ENCODE assay signal across 10 cellular contexts in the genomic region with DNA sequence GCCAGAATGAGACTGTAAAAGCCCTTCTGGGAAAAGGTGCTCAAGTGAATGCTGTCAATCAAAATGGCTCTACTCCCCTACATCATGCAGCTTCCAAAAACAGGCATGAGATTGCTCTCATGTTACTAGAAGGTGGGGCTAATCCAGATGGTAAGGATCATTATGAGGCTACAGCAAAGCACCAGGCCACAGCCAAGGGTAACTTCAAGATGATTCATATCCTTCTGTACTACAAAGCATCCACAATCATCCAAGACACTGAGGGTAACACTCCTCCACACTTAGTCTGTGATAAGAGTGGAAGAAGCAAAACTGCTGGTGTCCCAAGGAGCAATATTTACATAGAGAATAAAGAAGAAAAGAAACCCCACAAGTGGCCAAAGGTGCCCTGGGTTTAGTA. TPM values are rescaled to one million over a fixed set of nuclear protein-coding genes. Genes with fewer than 3 reads are reported as not detected.
A peak's percentile ranks its signal among the peaks of the same experiment; 100 is the strongest.
DNase-seq lines count a peak whose midpoint lies in the region; ATAC-seq, FAIRE-seq and TF ChIP-seq lines count a peak whose summit lies in the region.
"Had no signal": no experiment of that assay in that cellular context is flagged by ENCODE, and none has a peak within 500 bp of the region (broad histone marks: within the 10 kb centered on the region; RNA-seq: fewer than 3 reads in every experiment).

No MANE protein-coding gene starts in this region.

- H3K79me2 ChIP-seq in GM12878 (ENCODE audit: control insufficient read depth, insufficient read depth, low read length) (peaks cover 99% of the 10 kb centered on the region), osteoblast (ENCODE audit: insufficient read depth, low read length) (peaks cover 100% of the 10 kb centered on the region)

- DNase-seq in NCI-H2107 treated with DMSO at 0.1 percent for 48 hours (lab: John Stamatoyannopoulos, UW; ENCODE audit: unreplicated experiment) (peak; percentile 43), NCI-H2107 (lab: John Stamatoyannopoulos, UW) (no peak), MV-4-11 (lab: John Stamatoyannopoulos, UW) (peak; percentile 52), GM12878 (ENCODE audit: low read depth, low spot score) (no peak), osteoblast (ENCODE audit: insufficient read length, low spot score, missing footprints) (peak; percentile 35), superior temporal gyrus (ENCODE audit: extremely low spot score) (no peak)
- DNase-seq: PC-9 had no signal

- H3K36me3 ChIP-seq in GM12878 (ENCODE audit: control insufficient read depth in 2 of 2, insufficient read depth in 2 of 2, low read length in 1 of 2) (peaks cover 5 to 26% of the 10 kb centered on the region in 2 experiments), osteoblast (ENCODE audit: insufficient read depth, low read length) (peaks cover 12% of the 10 kb centered on the region)

- CTCF ChIA-PET in GM12878 (lab: Yijun Ruan, JAX): interaction anchor here (1.0 to 4.9 kb wide), 3 partner anchors 13 to 123 kb away, joined by 3 to 91 read pairs (median 23); partner anchors contain the start of gene BCAS4

- H3K27ac ChIP-seq in GM12878 (ENCODE audit: control insufficient read depth, insufficient read depth) (no peak overlapping the region), osteoblast (ENCODE audit: low read depth, low read length) (peak overlapping the region; percentile 32)
- H3K27ac ChIP-seq: PC-9 had no signal

- POLR2A ChIA-PET in GM12878 (lab: Charles Lee): interaction anchor here (1.1 to 4.1 kb wide), 3 partner anchors 11 to 101 kb away, joined by 3 to 26 read pairs (median 3); no protein-coding TSS in a partner anchor

- in situ Hi-C loops in GM12878 (cut with MboI): no loop called here

- TF ChIP-seq RAD21 in GM12878 (IDR thresholded peaks at IDR 0.05; ENCODE audit: insufficient read depth, low read depth, low read length): no peak

- no peak overlapping the region for H3K9ac ChIP-seq in GM12878 (ENCODE audit: control insufficient read depth, insufficient read depth, low read length)

- intact Hi-C loops in GM12878 (cut with micrococcal nuclease; ENCODE audit: unreplicated experiment): no loop called here

- H4K20me1 ChIP-seq in GM12878 (ENCODE audit: control insufficient read depth, insufficient read depth) (peaks cover 20% of the 10 kb centered on the region), osteoblast (ENCODE audit: insufficient read depth, low read length) (peaks cover 94% of the 10 kb centered on the region)

- RAD21 ChIA-PET in GM12878 (lab: Charles Lee; ENCODE audit: unreplicated experiment): interaction anchor here (0.6 to 3.7 kb wide), 3 partner anchors 15 to 120 kb away, joined by 3 to 22 read pairs (median 10); partner anchors contain the start of genes ADNP and BCAS4

- SMC1A ChIA-PET in GM12878 (lab: Charles Lee; ENCODE audit: uncharacterized antibody, unreplicated experiment): interaction anchor here (0.6 to 3.5 kb wide), 5 partner anchors 13 to 1221 kb away, joined by 3 to 54 read pairs (median 4); no protein-coding TSS in a partner anchor

- H3K4me2 ChIP-seq in GM12878 (ENCODE audit: control insufficient read depth, insufficient read depth) (peak overlapping the region; percentile 9; the same call in 1 of the 2 replicates), osteoblast (ENCODE audit: insufficient read depth, low read length) (peak overlapping the region; percentile 20)
- H3K4me2 ChIP-seq: PC-9 had no signal

- H3K9me3 ChIP-seq in GM12878 (replicated peaks; ENCODE audit: control insufficient read depth, insufficient read depth, low read length) (no peaks in the 10 kb centered on the region), osteoblast (ENCODE audit: low read depth, low read length) (no peaks in the 10 kb centered on the region)

- H3K27me3 ChIP-seq in GM12878 (replicated peaks in 1 of 2; ENCODE audit: control insufficient read depth in 2 of 2, insufficient read depth in 2 of 2, low read length in 1 of 2) (no peaks in the 10 kb centered on the region), osteoblast (ENCODE audit: insufficient read depth, low read length) (no peaks in the 10 kb centered on the region)

- no TSS peak for BruUV-seq in GM12878 (replicated peaks; lab: Mats Ljungman, UMichigan)

- H3K4me3 ChIP-seq in GM12878: no peak overlapping the region
- H3K4me3 ChIP-seq in osteoblast (ENCODE audit: insufficient read depth, low read length): no peak overlapping the region
- H3K4me3 ChIP-seq: PC-9 had no signal

- no peak for TF ChIP-seq EP300 in GM12878 (IDR thresholded peaks at IDR 0.05; ENCODE audit: borderline replicate concordance in 1 of 2, control insufficient read depth in 1 of 2, low read depth in 2 of 2, low read length in 2 of 2)

- ATAC-seq in GM12878 (peak; percentile 56), HG03354 (IDR thresholded peaks at IDR 0.05; ENCODE audit: poor library complexity, severe bottlenecking, unreplicated experiment) (no peak), GM18505 (IDR thresholded peaks at IDR 0.05; ENCODE audit: unreplicated experiment) (no peak)
- ATAC-seq: HCT116 had no signal

- H3K4me1 ChIP-seq in GM12878 (ENCODE audit: control insufficient read depth, insufficient read depth, low read length): peaks cover 76% of the 10 kb centered on the region
- peaks cover 55% of the 10 kb centered on the region for H3K4me1 ChIP-seq in osteoblast (ENCODE audit: insufficient read depth, low read length)

- TF ChIP-seq POLR2A in GM12878 (IDR thresholded peaks at IDR 0.05; ENCODE audit: low read depth, low read length): no peak
- TF ChIP-seq POLR2A in GM18505 (IDR thresholded peaks at IDR 0.05; ENCODE audit: borderline replicate concordance, extremely low read depth, insufficient read depth, insufficient read length): no peak

- no peak overlapping the region for H2AFZ ChIP-seq in GM12878 (ENCODE audit: control insufficient read depth, low read depth, low read length)
- H2AFZ ChIP-seq in osteoblast (ENCODE audit: low read length): no peak overlapping the region
- H2AFZ ChIP-seq: PC-9 had no signal

- no peak for FAIRE-seq in GM12878 (lab: Jason Lieb, UNC)

- TF ChIP-seq CTCF in GM12878 (IDR thresholded peaks at IDR 0.05 in 2 of 3, conservative IDR thresholded peaks at IDR 0.05 in 1 of 3; ENCODE audit: control insufficient read depth in 2 of 3, extremely low read depth in 1 of 3, insufficient read depth in 1 of 3, low read depth in 3 of 3, low read length in 3 of 3) (no peak), osteoblast (IDR thresholded peaks at IDR 0.05; ENCODE audit: extremely low read depth, low read depth, low read length) (no peak)

RNA-seq across cellular contexts. Expression of gene ADNP, which starts 17.3 kb away (rescaled TPM):
- total RNA-seq in GM12878 (2013; cell fraction: nucleolus; rRNA removed): 129 and 136 TPM in 2 replicates
- total RNA-seq in GM12878 (2014; rRNA removed) (22.8 and 23.0 TPM in 2 replicates), GM12878 (2014; rRNA removed; fragmentation: Illumina TruSeq; extraction: Trizol) (28.3 and 30.4 TPM in 2 replicates), GM12878 (2021) (74.4 and 74.5 TPM in 2 replicates), osteoblast (23.5 and 26.2 TPM in 2 replicates)
- polyA plus RNA-seq in GM12878 (2011; ENCODE audit: low read depth): 30.5 TPM
- polyA plus RNA-seq in GM12878 (2011; rRNA removed) (30.6 and 40.0 TPM in 2 replicates), GM12878 (2014; fragmentation: Illumina TruSeq; extraction: Trizol) (66.9 and 82.8 TPM in 2 replicates), GM12878 (2014; fragmentation: Nextera tagmentation; extraction: Ambion mirVana) (10 to 100 TPM; 25.9 to 39.7 TPM), GM12878 (2014; rRNA removed) (23.6 and 28.1 TPM in 2 replicates), GM12878 (2016; fragmentation: Nextera tagmentation; extraction: Ambion mirVana) (10 to 100 TPM; 39.1 to 40.3 TPM)
- polyA plus RNA-seq in GM12878 (2011; cell fraction: cytosol; rRNA removed): 20.1 and 27.2 TPM in 2 replicates
- 61.5 and 64.3 TPM in 2 replicates for polyA plus RNA-seq in GM12878 (2011; cell fraction: nucleus; rRNA removed)
- polyA plus RNA-seq in GM12878 (2012): 34.8 and 42.0 TPM in 2 replicates
- polyA minus RNA-seq in GM12878 (2011; rRNA and poly(A)+ RNA removed): 54.7 and 78.9 TPM in 2 replicates
- 25.9 and 31.9 TPM in 2 replicates for polyA minus RNA-seq in GM12878 (2011; cell fraction: cytosol; rRNA and poly(A)+ RNA removed)
- 28.5 and 36.6 TPM in 2 replicates for polyA minus RNA-seq in GM12878 (2011; cell fraction: nucleus; rRNA and poly(A)+ RNA removed)

RNA-seq across cellular contexts. Expression of gene DPM1, which starts 44.4 kb away (rescaled TPM):
- 18.4 and 21.1 TPM in 2 replicates for total RNA-seq in GM12878 (2013; cell fraction: nucleolus; rRNA removed)
- 66.0 and 76.1 TPM in 2 replicates for total RNA-seq in GM12878 (2014; rRNA removed)
- 105 and 107 TPM in 2 replicates for total RNA-seq in GM12878 (2014; rRNA removed; fragmentation: Illumina TruSeq; extraction: Trizol)
- 50.8 and 53.3 TPM in 2 replicates for total RNA-seq in GM12878 (2021)
- 37.8 TPM for polyA plus RNA-seq in GM12878 (2011; ENCODE audit: low read depth)
- 72.3 and 127 TPM in 2 replicates for polyA plus RNA-seq in GM12878 (2011; rRNA removed)
- 27.4 and 31.7 TPM in 2 replicates for polyA plus RNA-seq in GM12878 (2011; cell fraction: cytosol; rRNA removed)
- 26.8 and 36.2 TPM in 2 replicates for polyA plus RNA-seq in GM12878 (2011; cell fraction: nucleus; rRNA removed)
- polyA plus RNA-seq in GM12878 (2012): 52.8 and 55.9 TPM in 2 replicates
- polyA plus RNA-seq in GM12878 (2014; fragmentation: Illumina TruSeq; extraction: Trizol): 112 and 187 TPM in 2 replicates
- 100 to 1,000 TPM; 138 to 145 TPM for polyA plus RNA-seq in GM12878 (2014; fragmentation: Nextera tagmentation; extraction: Ambion mirVana)
- polyA plus RNA-seq in GM12878 (2014; rRNA removed): 85.6 and 98.5 TPM in 2 replicates
- 100 to 1,000 TPM; 159 to 167 TPM for polyA plus RNA-seq in GM12878 (2016; fragmentation: Nextera tagmentation; extraction: Ambion mirVana)
- polyA minus RNA-seq in GM12878 (2011; rRNA and poly(A)+ RNA removed): 9.8 and 20.5 TPM in 2 replicates
- 10.7 and 13.9 TPM in 2 replicates for polyA minus RNA-seq in GM12878 (2011; cell fraction: cytosol; rRNA and poly(A)+ RNA removed)
- 11.8 and 16.8 TPM in 2 replicates for polyA minus RNA-seq in GM12878 (2011; cell fraction: nucleus; rRNA and poly(A)+ RNA removed)
- 43.3 and 53.2 TPM in 2 replicates for total RNA-seq in osteoblast

RNA-seq across cellular contexts. Expression of gene MOCS3, which starts 44.6 kb away (rescaled TPM):
- 6.0 and 6.1 TPM in 2 replicates for total RNA-seq in GM12878 (2013; cell fraction: nucleolus; rRNA removed)
- total RNA-seq in GM12878 (2014; rRNA removed) (5.7 and 5.9 TPM in 2 replicates), GM12878 (2014; rRNA removed; fragmentation: Illumina TruSeq; extraction: Trizol) (3.0 and 3.3 TPM in 2 replicates), GM12878 (2021) (4.7 and 5.2 TPM in 2 replicates), osteoblast (9.7 and 10.5 TPM in 2 replicates)
- polyA plus RNA-seq in GM12878 (2011; ENCODE audit: low read depth): 0.83 TPM
- polyA plus RNA-seq in GM12878 (2011; rRNA removed) (2.0 and 2.2 TPM in 2 replicates), GM12878 (2014; fragmentation: Illumina TruSeq; extraction: Trizol) (2.4 and 2.8 TPM in 2 replicates), GM12878 (2014; fragmentation: Nextera tagmentation; extraction: Ambion mirVana) (under 1 TPM; 0.87 to 0.99 TPM), GM12878 (2014; rRNA removed) (3.6 and 4.6 TPM in 2 replicates), GM12878 (2016; fragmentation: Nextera tagmentation; extraction: Ambion mirVana) (1 to 10 TPM; 4.0 to 4.6 TPM)
- polyA plus RNA-seq in GM12878 (2011; cell fraction: cytosol; rRNA removed): 2.4 and 3.0 TPM in 2 replicates
- 1.4 and 1.6 TPM in 2 replicates for polyA plus RNA-seq in GM12878 (2011; cell fraction: nucleus; rRNA removed)
- polyA plus RNA-seq in GM12878 (2012): 2.1 and 2.6 TPM in 2 replicates
- polyA minus RNA-seq in GM12878 (2011; rRNA and poly(A)+ RNA removed): 4.6 and 6.5 TPM in 2 replicates
- polyA minus RNA-seq in GM12878 (2011; cell fraction: cytosol; rRNA and poly(A)+ RNA removed): 2.0 and 2.1 TPM in 2 replicates
- 4.6 and 7.6 TPM in 2 replicates for polyA minus RNA-seq in GM12878 (2011; cell fraction: nucleus; rRNA and poly(A)+ RNA removed)

Comparison
In these comparisons a context has a peak if more than half of its experiments do, and no peak if none do; other contexts are left out.
1. DNase-seq: peak in NCI-H2107 treated with DMSO at 0.1 percent for 48 hours (single experiment), MV-4-11 (single experiment) and osteoblast (single experiment); none in NCI-H2107 (single experiment), GM12878 (single experiment) and superior temporal gyrus (single experiment).